ENCODE assay signal across 9 cellular contexts in the genomic region with DNA sequence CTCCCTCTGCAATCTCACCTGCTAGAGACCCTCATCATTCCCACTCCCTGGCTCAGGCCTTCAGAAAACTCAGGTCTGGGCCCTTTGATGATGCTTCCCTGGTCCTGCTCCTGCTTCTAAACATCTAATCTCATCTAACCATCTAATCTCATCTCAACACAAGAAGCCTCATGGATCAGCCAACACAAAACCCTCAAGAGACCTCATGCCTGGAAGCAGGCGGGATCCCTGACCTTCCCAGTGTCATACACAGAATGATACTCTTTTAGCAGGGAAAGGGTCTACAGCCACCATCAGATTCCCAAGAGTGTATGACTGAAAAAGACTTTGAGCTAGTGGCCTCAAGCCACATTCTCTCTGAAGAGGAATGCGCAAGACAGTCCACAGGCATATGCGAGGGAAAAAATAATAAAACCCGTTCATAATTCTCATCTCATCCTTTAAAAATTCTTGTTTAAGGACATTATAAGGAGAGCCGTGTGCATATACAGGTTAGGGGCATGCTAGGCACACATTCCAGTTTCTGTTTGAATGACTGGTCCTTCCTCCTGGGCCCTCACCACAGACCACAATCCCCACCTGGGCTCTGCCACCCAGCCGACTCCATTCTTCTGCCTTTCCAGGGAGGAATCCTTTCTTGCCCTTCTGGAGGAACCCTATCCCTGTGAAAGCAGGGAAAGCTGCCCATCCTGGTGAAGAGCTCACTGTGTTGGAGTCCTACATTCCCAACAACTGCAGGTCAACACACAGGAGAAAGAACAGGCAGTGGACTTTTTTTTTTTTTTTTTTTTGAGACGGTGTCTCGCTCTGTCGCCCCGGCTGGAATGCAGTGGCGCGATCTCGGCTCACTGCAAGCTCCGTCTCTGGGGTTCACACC. TPM values are rescaled to one million over a fixed set of nuclear protein-coding genes. Genes with fewer than 3 reads are reported as not detected.
DNase-seq lines count a peak whose midpoint lies in the region; ATAC-seq and TF ChIP-seq lines count a peak whose summit lies in the region.
"Had no signal": no experiment of that assay in that cellular context is flagged by ENCODE, and none has a peak within 500 bp of the region (broad histone marks: within the 10 kb centered on the region; RNA-seq: fewer than 3 reads in every experiment).

No MANE protein-coding gene starts in this region.

- H3K9me3 Mint-ChIP-seq in IgD-negative memory B cell, result no peaks in the 10 kb centered on the region
- no peaks in the 10 kb centered on the region for H3K9me3 Mint-ChIP-seq in brain

- intact Hi-C loops in uterus (cut with DNase I; ENCODE audit: low total_unique reads), result no loop called here

- peak overlapping the region; percentile 71 to 95 (median 90) for H3K4me3 Mint-ChIP-seq in IgD-negative memory B cell
- peak overlapping the region; percentile 82 to 98 (median 98) for H3K4me3 Mint-ChIP-seq in brain

- H3K27ac Mint-ChIP-seq in IgD-negative memory B cell, result peak overlapping the region; percentile 53 to 95 (median 68)
- H3K27ac Mint-ChIP-seq in brain, result peak overlapping the region; percentile 9 to 98 (median 49)

- CTCF ChIA-PET in BJ (lab: Yijun Ruan, JAX), result no interaction called here

- peaks cover 23 to 31% (median 31%) of the 10 kb centered on the region in 3 donors for H3K4me1 Mint-ChIP-seq in IgD-negative memory B cell
- H3K4me1 Mint-ChIP-seq in brain, result peaks cover 65% of the 10 kb centered on the region

- H3K4me3 ChIP-seq in BJ (ENCODE audit: low read depth, low read length), result peak overlapping the region; percentile 15; the same call in 1 of the 2 replicates
- peak overlapping the region; percentile 36 to 50 for H3K4me3 ChIP-seq in muscle layer of duodenum (ENCODE audit: low read depth in 1 of 2, low read length in 2 of 2)
- H3K4me3 ChIP-seq in uterus, result peak overlapping the region in 1 of 2 donors; percentile 91

- TF ChIP-seq CTCF in BJ (IDR thresholded peaks at IDR 0.05; ENCODE audit: insufficient read depth, low read depth, low read length) (no peak), brain (conservative IDR thresholded peaks at IDR 0.05) (no peak), uterus (IDR thresholded peaks at IDR 0.05) (no peak)

- H3K36me3 ChIP-seq in BJ (ENCODE audit: control insufficient read depth, insufficient read depth, low read length) (peaks cover 13% of the 10 kb centered on the region), muscle layer of duodenum (ENCODE audit: control insufficient read depth in 1 of 2, insufficient read depth in 2 of 2, low read length in 2 of 2) (peaks cover 26 to 29% of the 10 kb centered on the region in 2 donors), uterus (no peaks in the 10 kb centered on the region)

- no peak for TF ChIP-seq POLR2A in uterus (IDR thresholded peaks at IDR 0.05)

- peaks cover 23 to 27% of the 10 kb centered on the region in 2 donors for H3K4me1 ChIP-seq in muscle layer of duodenum (ENCODE audit: control insufficient read depth in 1 of 2, insufficient read depth in 2 of 2, low read length in 2 of 2)
- H3K4me1 ChIP-seq in uterus, result peaks cover 20 to 21% of the 10 kb centered on the region in 2 donors

- peaks cover 7% of the 10 kb centered on the region for H3K36me3 Mint-ChIP-seq in IgD-negative memory B cell
- peaks cover 50% of the 10 kb centered on the region for H3K36me3 Mint-ChIP-seq in brain

- H3K27me3 Mint-ChIP-seq in IgD-negative memory B cell (peaks cover 2% of the 10 kb centered on the region), brain (peaks cover 7% of the 10 kb centered on the region)

- ATAC-seq in HG02973 (IDR thresholded peaks at IDR 0.05; ENCODE audit: unreplicated experiment), result no peak

- DNase-seq in BJ (ENCODE audit: low read depth), result no peak
- DNase-seq in middle frontal gyrus (ENCODE audit: extremely low spot score, low spot score), result no peak
- no peak for DNase-seq in amygdala (lab: John Stamatoyannopoulos, UW)
- DNase-seq in uterus, result no peak
- DNase-seq: SW 1271 had no signal

- H3K27me3 ChIP-seq in BJ (ENCODE audit: control insufficient read depth, insufficient read depth, low read length) (no peaks in the 10 kb centered on the region), muscle layer of duodenum (ENCODE audit: low read depth, low read length) (no peaks in the 10 kb centered on the region), uterus (no peaks in the 10 kb centered on the region)

- peak overlapping the region; percentile 9 for H3K27ac ChIP-seq in muscle layer of duodenum (ENCODE audit: low read length)
- no peak overlapping the region for H3K27ac ChIP-seq in uterus

- H3K9me3 ChIP-seq in muscle layer of duodenum (ENCODE audit: control insufficient read depth in 1 of 2, low read length in 2 of 2), result no peaks in the 10 kb centered on the region
- no peaks in the 10 kb centered on the region for H3K9me3 ChIP-seq in uterus

- POLR2A ChIA-PET in BJ (lab: Charles Lee), result interaction anchor here (0.6 kb wide), 1 partner anchor 1122 kb away, joined by 4 read pairs; no protein-coding TSS in a partner anchor

RNA-seq across cellular contexts. Expression of gene ZXDC, which starts 2.2 kb away (rescaled TPM):
- 11.9 and 15.8 TPM in 2 replicates for polyA plus RNA-seq in BJ (2011; rRNA removed)
- 22.3 and 23.1 TPM in 2 replicates for polyA minus RNA-seq in BJ (2011; rRNA and poly(A)+ RNA removed)
- 9.1 TPM for polyA plus RNA-seq in IgD-negative memory B cell
- polyA plus RNA-seq in brain (ENCODE audit: insufficient read depth, low read depth, low replicate concordance), result 30.8 TPM
- 10 to 100 TPM; 18.5 to 57.9 (median 33.5) TPM for total RNA-seq in uterus

RNA-seq across cellular contexts. Expression of gene UROC1, which starts 44.0 kb away (rescaled TPM):
- polyA plus RNA-seq in BJ (2011; rRNA removed) (not detected in 2 replicates), IgD-negative memory B cell (not detected), brain (ENCODE audit: insufficient read depth, low read depth, low replicate concordance) (0.10 TPM)
- not detected in 2 replicates for polyA minus RNA-seq in BJ (2011; rRNA and poly(A)+ RNA removed)
- under 1 TPM in 1 of 4 donors, not detected in 3; 0.07 TPM for total RNA-seq in uterus

RNA-seq across cellular contexts. Expression of gene CHST13, which starts 50.4 kb away (rescaled TPM):
- polyA plus RNA-seq in BJ (2011; rRNA removed) (not detected in 2 replicates), IgD-negative memory B cell (not detected), brain (ENCODE audit: insufficient read depth, low read depth, low replicate concordance) (0.48 TPM)
- polyA minus RNA-seq in BJ (2011; rRNA and poly(A)+ RNA removed), result not detected in 2 replicates
- under 1 TPM in 2 of 4 donors, not detected in 2; 0.24 to 0.62 TPM for total RNA-seq in uterus
